ENCODE assay signal across 8 cellular contexts in genomic region chr4:70901984-70902576, GRCh38. TPM values are rescaled to one million over a fixed set of nuclear protein-coding genes. Genes with fewer than 3 reads are reported as not detected.
DNase-seq lines count a peak whose midpoint lies in the region; ATAC-seq, FAIRE-seq and TF ChIP-seq lines count a peak whose summit lies in the region.

Gene MOB1B, plus strand, starts transcription at chr4:70902369. Its CDS starts 168 bp downstream, at chr4:70902537.

- H3K27me3 ChIP-seq in CD8-positive, alpha-beta memory T cell (ENCODE audit: insufficient read depth, low read length, poor library complexity, severe bottlenecking): no peaks in the 10 kb centered on the region
- H3K27me3 ChIP-seq in H1 (replicated peaks in 1 of 4; ENCODE audit: control insufficient read depth in 3 of 4, extremely low read depth in 1 of 4, insufficient read depth in 3 of 4, low read length in 3 of 4) (no peaks in the 10 kb centered on the region; a peak in 1 of 7 replicates), mesendoderm (ENCODE audit: insufficient read depth, low read length, poor library complexity) (no peaks in the 10 kb centered on the region)

- peak within 1 kb of the TSS; percentile 93 for H2AFZ ChIP-seq in H1 (ENCODE audit: low read length)

- peak; percentile 29 to 65 (median 56); a peak in 3 of 4 replicates for TF ChIP-seq CTCF in H1 (IDR thresholded peaks at IDR 0.05; ENCODE audit: control extremely low read depth in 1 of 3, insufficient read depth in 1 of 3, low read depth in 1 of 3, low read length in 3 of 3)

- TF ChIP-seq RAD21 in H1 (IDR thresholded peaks at IDR 0.05 in 1 of 2, conservative IDR thresholded peaks at IDR 0.05 in 1 of 2; ENCODE audit: low read depth in 2 of 2, low read length in 2 of 2): peak; percentile 47 to 48

- peaks cover 4% of the 10 kb centered on the region; the same call in 1 of the 2 replicates for H3K79me1 ChIP-seq in H1 (ENCODE audit: low read depth, low read length)
- H3K79me1 ChIP-seq in mesendoderm (ENCODE audit: low read length): peaks cover 10% of the 10 kb centered on the region

- no peaks in the 10 kb centered on the region for H3K36me3 ChIP-seq in CD8-positive, alpha-beta memory T cell (ENCODE audit: insufficient read depth, low read length)
- H3K36me3 ChIP-seq in H1 (ENCODE audit: control insufficient read depth in 2 of 4, insufficient read depth in 4 of 4, low read length in 3 of 4): peaks cover 0 to 12% (median 9%) of the 10 kb centered on the region in 4 experiments; a peak in 5 of 8 replicates
- peaks cover 2% of the 10 kb centered on the region for H3K36me3 ChIP-seq in mesendoderm (ENCODE audit: control insufficient read depth, insufficient read depth, low read length)

- H3K4me3 Mint-ChIP-seq in CD8-positive, alpha-beta memory T cell: peak within 1 kb of the TSS; percentile 96 to 99 (median 98)

- DNase-seq in CD8-positive, alpha-beta memory T cell: peak; percentile 78 to 91 (median 80)
- peak; percentile 58 to 73 for DNase-seq in NOMO-1 (lab: John Stamatoyannopoulos, UW; ENCODE audit: unreplicated experiment in 2 of 2)
- DNase-seq in activated CD8-positive, alpha-beta memory T cell treated with anti-CD3 and anti-CD28 coated beads for 4 hours (ENCODE audit: low read depth in 2 of 2): peak; percentile 70 to 76
- DNase-seq in H1 (ENCODE audit: low read depth in 1 of 2, low spot score in 2 of 2): peak; percentile 88 to 91
- DNase-seq in mesendoderm: peak; percentile 98
- peak; percentile 70 for DNase-seq in stimulated activated CD8-positive, alpha-beta memory T cell treated with anti-CD3 and anti-CD28 coated beads, Interleukin-15, amount 100 ng/mL, for 1 hour (ENCODE audit: low read depth)

- H2BK15ac ChIP-seq in H1 (ENCODE audit: low read length) (no peak within 1 kb of the TSS), mesendoderm (replicated peaks; ENCODE audit: low read depth) (no peak within 1 kb of the TSS)

- WGBS in H1 (ENCODE audit: extremely low coverage in 1 of 2, insufficient coverage in 1 of 2, insufficient read length in 1 of 2, insufficient replicate concordance in 2 of 2, low coverage in 1 of 2, low lambda C conversion rate in 2 of 2, missing lambda C conversion rate in 1 of 2), 2 experiments: 3% methylated on average over 22 of the region's 47 CpGs; no CpG with 5 or more reads in 1 of the 2 experiments
- WGBS in mesendoderm (ENCODE audit: extremely low coverage, insufficient coverage, low lambda C conversion rate): no CpG with 5 or more reads among the region's 47 CpGs

- H3K27ac ChIP-seq in CD8-positive, alpha-beta memory T cell (ENCODE audit: low read depth, low read length): peak within 1 kb of the TSS; percentile 77
- peak within 1 kb of the TSS; percentile 80; the same call in 1 of the 2 replicates for H3K27ac ChIP-seq in H1 (ENCODE audit: low read depth, low read length)
- H3K27ac ChIP-seq in mesendoderm (ENCODE audit: low read depth, low read length): peak within 1 kb of the TSS; percentile 68

- H2AK5ac ChIP-seq in H1 (ENCODE audit: low read depth, low read length): no peak within 1 kb of the TSS
- H2AK5ac ChIP-seq in mesendoderm (ENCODE audit: low read length): no peak within 1 kb of the TSS

- CTCF ChIA-PET in CD8-positive, alpha-beta memory T cell (lab: Charles Lee): interaction anchor here (0.7 to 1.8 kb wide), 13 partner anchors 11 to 301 kb away, joined by 3 to 11 read pairs (median 4); partner anchors contain the start of gene UTP3
- CTCF ChIA-PET in H1 (lab: Charles Lee; ENCODE audit: partially characterized antibody): interaction anchor here (0.7 to 1.6 kb wide), 13 partner anchors 11 to 250 kb away, joined by 3 to 5 read pairs (median 3); no protein-coding TSS in a partner anchor

- peaks cover 0 to 21% (median 0%) of the 10 kb centered on the region in 3 donors for H3K36me3 Mint-ChIP-seq in CD8-positive, alpha-beta memory T cell

- no peaks in the 10 kb centered on the region for H3K9me3 ChIP-seq in CD8-positive, alpha-beta memory T cell (ENCODE audit: low read length)
- H3K9me3 ChIP-seq in H1 (ENCODE audit: insufficient read depth in 2 of 2, low read depth in 1 of 2, low read length in 1 of 2): no peaks in the 10 kb centered on the region

- H2BK12ac ChIP-seq in H1 (ENCODE audit: low read depth, low read length): no peak within 1 kb of the TSS

- no peak within 1 kb of the TSS for H4K91ac ChIP-seq in H1 (replicated peaks; ENCODE audit: insufficient read length, low read length)

- H3K4me1 ChIP-seq in CD8-positive, alpha-beta memory T cell (ENCODE audit: insufficient read depth, low read length): peaks cover 21% of the 10 kb centered on the region
- H3K4me1 ChIP-seq in H1 (replicated peaks in 1 of 4; ENCODE audit: control insufficient read depth in 3 of 4, insufficient read depth in 4 of 4, low read length in 3 of 4) (peaks cover 0 to 7% (median 2%) of the 10 kb centered on the region in 4 experiments; a peak in 3 of 7 replicates), mesendoderm (ENCODE audit: control insufficient read depth, low read depth, low read length) (no peaks in the 10 kb centered on the region)

- H2BK20ac ChIP-seq in H1 (ENCODE audit: low read length): no peak within 1 kb of the TSS

- H2BK120ac ChIP-seq in H1 (replicated peaks; ENCODE audit: low read depth, low read length): peak within 1 kb of the TSS; percentile 55
- no peak within 1 kb of the TSS for H2BK120ac ChIP-seq in mesendoderm (ENCODE audit: low read depth, low read length)

- H2BK5ac ChIP-seq in H1 (ENCODE audit: low read depth, low read length) (peak within 1 kb of the TSS; percentile 85), mesendoderm (ENCODE audit: low read length) (peak within 1 kb of the TSS; percentile 87)

- POLR2A ChIA-PET in CD8-positive, alpha-beta memory T cell (lab: Charles Lee): interaction anchor here (0.6 to 1.8 kb wide), 6 partner anchors 61 to 198 kb away, joined by 3 to 21 read pairs (median 4); partner anchors contain the start of genes DCK and GRSF1
- POLR2A ChIA-PET in H1 (lab: Charles Lee; ENCODE audit: partially characterized antibody): interaction anchor here (0.5 to 1.7 kb wide), 11 partner anchors 10 to 372 kb away, joined by 3 to 11 read pairs (median 4); partner anchors contain the start of genes DCK and GRSF1

- FAIRE-seq in H1 (lab: Jason Lieb, UNC): no peak

- TF ChIP-seq POLR2A in H1 (IDR thresholded peaks at IDR 0.05; ENCODE audit: control extremely low read depth in 1 of 2, low read depth in 2 of 2, low read length in 2 of 2): peak; percentile 67 to 87

- peaks cover 1 to 2% of the 10 kb centered on the region in 2 experiments for H4K20me1 ChIP-seq in H1 (replicated peaks in 1 of 2; ENCODE audit: control insufficient read depth in 1 of 2, insufficient read depth in 2 of 2, low read length in 2 of 2)

- no peak for TF ChIP-seq EP300 in H1 (IDR thresholded peaks at IDR 0.05; ENCODE audit: borderline replicate concordance in 1 of 2, low read depth in 2 of 2, low read length in 2 of 2)

- no peak within 1 kb of the TSS for H3K14ac ChIP-seq in H1 (ENCODE audit: insufficient read length)

- peak within 1 kb of the TSS; percentile 64 for H3K56ac ChIP-seq in H1 (replicated peaks; ENCODE audit: insufficient read length, low read depth, low read length)
- peak within 1 kb of the TSS; percentile 95 for H3K56ac ChIP-seq in mesendoderm (ENCODE audit: low read length)

- H3K4me1 Mint-ChIP-seq in CD8-positive, alpha-beta memory T cell: peaks cover 21 to 44% (median 27%) of the 10 kb centered on the region in 3 donors

- peak within 1 kb of the TSS; percentile 97 for H3K4me3 ChIP-seq in CD8-positive, alpha-beta memory T cell (ENCODE audit: low read length)
- H3K4me3 ChIP-seq in H1 (ENCODE audit: extremely low read depth in 1 of 4, insufficient read depth in 2 of 4, low read depth in 3 of 4, low read length in 4 of 4) (peak within 1 kb of the TSS; percentile 83 to 94 (median 93)), mesendoderm (ENCODE audit: low read length) (peak within 1 kb of the TSS; percentile 77)

- H3K4me2 ChIP-seq in H1 (ENCODE audit: insufficient read depth in 1 of 2, low read depth in 2 of 2, low read length in 2 of 2) (peak within 1 kb of the TSS; percentile 84 to 99), mesendoderm (ENCODE audit: low read length) (peak within 1 kb of the TSS; percentile 70)

- H3K23me2 ChIP-seq in H1 (ENCODE audit: low read depth, low read length): peaks cover 5% of the 10 kb centered on the region

- H3K9me3 Mint-ChIP-seq in CD8-positive, alpha-beta memory T cell: no peaks in the 10 kb centered on the region

- H3K18ac ChIP-seq in H1 (ENCODE audit: extremely low read depth, low read length) (peak within 1 kb of the TSS; percentile 94), mesendoderm (ENCODE audit: low read length) (peak within 1 kb of the TSS; percentile 70)

- ATAC-seq in GM19397 (IDR thresholded peaks at IDR 0.05; ENCODE audit: unreplicated experiment) (peak; percentile 90), HG03571 (IDR thresholded peaks at IDR 0.05; ENCODE audit: unreplicated experiment) (peak; percentile 92)

- H3K23ac ChIP-seq in H1 (ENCODE audit: insufficient read length) (no peak within 1 kb of the TSS), mesendoderm (ENCODE audit: low read length) (no peak within 1 kb of the TSS)

- H3K4ac ChIP-seq in H1 (replicated peaks; ENCODE audit: insufficient read length, low read depth, low read length): no peak within 1 kb of the TSS
- peak within 1 kb of the TSS; percentile 17 for H3K4ac ChIP-seq in mesendoderm (ENCODE audit: low read depth, low read length)

- H3K79me2 ChIP-seq in H1 (ENCODE audit: control insufficient read depth in 1 of 2, insufficient read depth in 2 of 2, low read length in 2 of 2) (peaks cover 6 to 44% of the 10 kb centered on the region in 2 experiments; a peak in 3 of 4 replicates), mesendoderm (ENCODE audit: control insufficient read depth, insufficient read depth, low read length) (peaks cover 27% of the 10 kb centered on the region)

- H3K9ac ChIP-seq in H1 (replicated peaks in 1 of 4; ENCODE audit: extremely low read depth in 1 of 4, low read depth in 3 of 4, low read length in 3 of 4): peak within 1 kb of the TSS; percentile 69 to 94 (median 82)
- peak within 1 kb of the TSS; percentile 91 for H3K9ac ChIP-seq in mesendoderm (ENCODE audit: low read length)

- peak within 1 kb of the TSS; percentile 8 to 96 (median 88) for H3K27ac Mint-ChIP-seq in CD8-positive, alpha-beta memory T cell

- peak within 1 kb of the TSS; percentile 96 for H4K5ac ChIP-seq in H1 (ENCODE audit: insufficient read length, low read depth, low read length)
- H4K5ac ChIP-seq in mesendoderm (ENCODE audit: low read length): no peak within 1 kb of the TSS

- H4K8ac ChIP-seq in H1 (ENCODE audit: extremely low read depth, insufficient read depth, low read length) (peak within 1 kb of the TSS; percentile 96), mesendoderm (ENCODE audit: low read depth, low read length) (peak within 1 kb of the TSS; percentile 57)

- peaks cover 0 to 1% of the 10 kb centered on the region in 2 donors for H3K27me3 Mint-ChIP-seq in CD8-positive, alpha-beta memory T cell

RNA-seq across cellular contexts. Expression of gene MOB1B, which starts in this region (rescaled TPM):
- total RNA-seq in CD8-positive, alpha-beta memory T cell: 10 to 100 TPM; 18.4 to 19.8 TPM
- polyA plus RNA-seq in CD8-positive, alpha-beta memory T cell: 1.6 TPM
- 31.1 and 33.5 TPM in 2 replicates for total RNA-seq in H1 (2021; fragmentation: NEBNext Ultra II Directional; extraction: Animal tissue kit (Norgen Biotek cat#: 25700))
- polyA plus RNA-seq in H1 (2011; rRNA removed): 3.8 TPM in 2 replicates
- polyA plus RNA-seq in H1 (2011; cell fraction: cytosol; rRNA removed): 5.4 TPM
- polyA plus RNA-seq in H1 (2011; cell fraction: nucleus; rRNA removed): 4.7 TPM
- 3.6 to 10.1 TPM (median 7.9 TPM) in 4 replicates for polyA plus RNA-seq in H1 (2012, experiment 1 of 2)
- polyA plus RNA-seq in H1 (2012, experiment 2 of 2): 0.80 TPM
- 11.8 TPM for polyA plus RNA-seq in H1 (2013, experiment 1 of 2)
- 11.7 TPM for polyA plus RNA-seq in H1 (2013, experiment 2 of 2)
- 26.2 and 41.0 TPM in 2 replicates for polyA minus RNA-seq in H1 (2011; rRNA and poly(A)+ RNA removed)
- polyA minus RNA-seq in H1 (2011; cell fraction: cytosol; rRNA and poly(A)+ RNA removed): 36.5 TPM
- polyA minus RNA-seq in H1 (2011; cell fraction: nucleus; rRNA and poly(A)+ RNA removed): 21.6 TPM
- polyA plus RNA-seq in mesendoderm (2013, experiment 1 of 2): 13.8 TPM
- 13.6 TPM for polyA plus RNA-seq in mesendoderm (2013, experiment 2 of 2)

Comparison
In these comparisons a context has a peak if more than half of its experiments do, and no peak if none do; other contexts are left out.
1. Peak in every context shown above with its lines: DNase-seq, ATAC-seq, H3K4me3 ChIP-seq and H3K27ac ChIP-seq.